ENCODE assay signal across 16 cellular contexts in genomic region chr20:35734777-35735649, GRCh38. TPM values are rescaled to one million over a fixed set of nuclear protein-coding genes. Genes with fewer than 3 reads are reported as not detected.
DNase-seq lines count a peak whose midpoint lies in the region; ATAC-seq, FAIRE-seq and TF ChIP-seq lines count a peak whose summit lies in the region.
"Had no signal": no experiment of that assay in that cellular context is flagged by ENCODE, and none has a peak within 500 bp of the region (broad histone marks: within the 10 kb centered on the region; RNA-seq: fewer than 3 reads in every experiment).

No MANE protein-coding gene starts in this region.

- peaks cover 75% of the 10 kb centered on the region for H3K4me1 Mint-ChIP-seq in CD4-positive, alpha-beta T cell (ENCODE audit: low read depth)
- H3K4me1 Mint-ChIP-seq in astrocyte (ENCODE audit: low read depth, unreplicated experiment), result peaks cover 34% of the 10 kb centered on the region
- peaks cover 50 to 61% of the 10 kb centered on the region in 2 donors for H3K4me1 Mint-ChIP-seq in natural killer cell treated with Interleukin-12 subunit alpha and Interleukin-12 subunit beta and Interleukin-15 and Interleukin-18, amount 100 ng/mL, for 72 hours (ENCODE audit: low read depth in 2 of 2)

- ATAC-seq in CD4-positive, alpha-beta T cell (ENCODE audit: poor library complexity), result no peak
- no peak for ATAC-seq in natural killer cell treated with Interleukin-12 subunit alpha and Interleukin-12 subunit beta and Interleukin-15 and Interleukin-18, amount 100 ng/mL, for 72 hours
- ATAC-seq in HG03571 (IDR thresholded peaks at IDR 0.05; ENCODE audit: unreplicated experiment), result no peak
- ATAC-seq: right cardiac atrium had no signal

- CTCF ChIA-PET in CD4-positive, alpha-beta T cell (lab: Charles Lee), result interaction anchor here (0.8 to 1.2 kb wide), 4 partner anchors 10 to 37 kb away, joined by 3 read pairs; partner anchors contain the start of gene PHF20

- H3K36me3 Mint-ChIP-seq in CD4-positive, alpha-beta T cell (ENCODE audit: low read depth), result peaks cover 92% of the 10 kb centered on the region
- H3K36me3 Mint-ChIP-seq in astrocyte (ENCODE audit: low read depth, unreplicated experiment), result peaks cover 26% of the 10 kb centered on the region
- H3K36me3 Mint-ChIP-seq in natural killer cell treated with Interleukin-12 subunit alpha and Interleukin-12 subunit beta and Interleukin-15 and Interleukin-18, amount 100 ng/mL, for 72 hours, result peaks cover 53% of the 10 kb centered on the region

- H3K4me3 Mint-ChIP-seq in CD4-positive, alpha-beta T cell, result peak overlapping the region; percentile 77
- H3K4me3 Mint-ChIP-seq in astrocyte (ENCODE audit: unreplicated experiment), result peak overlapping the region; percentile 8
- H3K4me3 Mint-ChIP-seq in natural killer cell treated with Interleukin-12 subunit alpha and Interleukin-12 subunit beta and Interleukin-15 and Interleukin-18, amount 100 ng/mL, for 72 hours, result peak overlapping the region; percentile 70
- H3K4me3 Mint-ChIP-seq: CD14-positive monocyte had no signal

- no peaks in the 10 kb centered on the region for H3K9me3 ChIP-seq in CD4-positive, alpha-beta T cell (ENCODE audit: control insufficient read depth, low read length)
- H3K9me3 ChIP-seq in astrocyte (ENCODE audit: insufficient read depth, low read depth, low read length), result no peaks in the 10 kb centered on the region
- H3K9me3 ChIP-seq: SJSA1 had no signal

- no peaks in the 10 kb centered on the region for H3K27me3 Mint-ChIP-seq in CD4-positive, alpha-beta T cell
- no peaks in the 10 kb centered on the region for H3K27me3 Mint-ChIP-seq in astrocyte (ENCODE audit: low read depth, unreplicated experiment)
- H3K27me3 Mint-ChIP-seq in natural killer cell treated with Interleukin-12 subunit alpha and Interleukin-12 subunit beta and Interleukin-15 and Interleukin-18, amount 100 ng/mL, for 72 hours, result no peaks in the 10 kb centered on the region

- peaks cover 100% of the 10 kb centered on the region for H3K79me2 ChIP-seq in astrocyte (ENCODE audit: insufficient read depth, low read length)

- no peak overlapping the region for H3K9ac ChIP-seq in astrocyte (ENCODE audit: low read length)

- in situ Hi-C loops in brain microvascular endothelial cell (cut with HindIII; ENCODE audit: low pct_ligation_motif_present, low sequenced_read_pairs), result loop anchor here (25.0 kb wide), 1 partner anchor 152 kb away; no protein-coding TSS in a partner anchor

- H4K20me1 ChIP-seq in astrocyte (ENCODE audit: insufficient read depth, low read length), result peaks cover 100% of the 10 kb centered on the region

- no peak for DNase-seq in CD4-positive, alpha-beta T cell
- DNase-seq in GM12865 (ENCODE audit: low read depth), result no peak
- no peak for DNase-seq in astrocyte (ENCODE audit: low read depth)
- no peak for DNase-seq in natural killer cell treated with Interleukin-12 subunit alpha and Interleukin-12 subunit beta and Interleukin-15 and Interleukin-18, amount 100 ng/mL, for 72 hours (ENCODE audit: low spot score)
- DNase-seq in NCI-H128 (lab: John Stamatoyannopoulos, UW; ENCODE audit: unreplicated experiment), result no peak
- no peak for DNase-seq in brain microvascular endothelial cell
- DNase-seq: HCEC 1CT; NCI-H2171 treated with DMSO at 0.1 percent for 48 hours; right cardiac atrium; stimulated activated CD4-positive, alpha-beta T cell treated with anti-CD3 and anti-CD28 coated beads, Interleukin-4, amount 100 ng/mL, for 4 hours; stimulated activated naive CD4-positive, alpha-beta T cell treated with Interleukin-2 at 50 U/mL for 16 hours had no signal

- POLR2A ChIA-PET in CD4-positive, alpha-beta T cell (lab: Charles Lee), result interaction anchor here (0.9 to 13.0 kb wide), 8 partner anchors 8 to 133 kb away, joined by 3 to 891 read pairs (median 4); partner anchors contain the start of genes NFS1, PHF20, RBM39 and ROMO1

- H3K4me2 ChIP-seq in astrocyte (ENCODE audit: low read length), result peak overlapping the region; percentile 30

- peaks cover 18% of the 10 kb centered on the region for H3K4me1 ChIP-seq in astrocyte (ENCODE audit: insufficient read depth, low read length)
- H3K4me1 ChIP-seq: SJSA1 had no signal

- no peak for FAIRE-seq in astrocyte (lab: Jason Lieb, UNC)

- no peaks in the 10 kb centered on the region for H3K9me3 Mint-ChIP-seq in CD4-positive, alpha-beta T cell
- H3K9me3 Mint-ChIP-seq in astrocyte (ENCODE audit: unreplicated experiment), result no peaks in the 10 kb centered on the region
- no peaks in the 10 kb centered on the region for H3K9me3 Mint-ChIP-seq in natural killer cell treated with Interleukin-12 subunit alpha and Interleukin-12 subunit beta and Interleukin-15 and Interleukin-18, amount 100 ng/mL, for 72 hours
- H3K9me3 Mint-ChIP-seq: activated T-helper 1 cell treated with anti-CD3 and anti-CD28 coated beads, Interleukin-12 subunit alpha, Interleukin-12 subunit beta, Interleukin-2, Interleukin-4 antibody, amounts not matched to agents 30 ng/mL and 10 ng/mL and 1 ng/mL, durations not matched to agents 14 hours and 24 hours and 36 hours; CD14-positive monocyte had no signal

- no peaks in the 10 kb centered on the region for H3K27me3 ChIP-seq in CD4-positive, alpha-beta T cell (ENCODE audit: control insufficient read depth, insufficient read depth, low read length)
- H3K27me3 ChIP-seq in astrocyte (ENCODE audit: insufficient read depth, low read length) (no peaks in the 10 kb centered on the region), brain microvascular endothelial cell (replicated peaks) (no peaks in the 10 kb centered on the region)
- H3K27me3 ChIP-seq: cardiac muscle cell, SJSA1 had no signal

- TF ChIP-seq CTCF in CD4-positive, alpha-beta T cell (IDR thresholded peaks at IDR 0.05), result no peak
- no peak for TF ChIP-seq CTCF in GM12865 (IDR thresholded peaks at IDR 0.05; ENCODE audit: insufficient read depth, low read depth, low read length, missing control alignments)
- TF ChIP-seq CTCF in astrocyte (IDR thresholded peaks at IDR 0.05; ENCODE audit: insufficient read depth, low read depth, low read length), result no peak
- no peak for TF ChIP-seq CTCF in brain microvascular endothelial cell (IDR thresholded peaks at IDR 0.05; ENCODE audit: low read depth, low read length, missing control alignments)

- H3K4me3 ChIP-seq in GM12865 (ENCODE audit: low read depth, low read length), result 0 out of 2 replicates have a peak overlapping the region, but pooled peaks have one; percentile 18
- no peak overlapping the region for H3K4me3 ChIP-seq in astrocyte (ENCODE audit: insufficient read depth, low read depth, low read length)
- no peak overlapping the region for H3K4me3 ChIP-seq in brain microvascular endothelial cell (ENCODE audit: low read depth, low read length)
- H3K4me3 ChIP-seq: cardiac muscle cell, SJSA1 had no signal

- H3K27ac ChIP-seq in CD4-positive, alpha-beta T cell (ENCODE audit: low read depth, low read length), result peak overlapping the region; percentile 13
- no peak overlapping the region for H3K27ac ChIP-seq in astrocyte (ENCODE audit: low read depth, low read length)
- no peak overlapping the region for H3K27ac ChIP-seq in brain microvascular endothelial cell
- H3K27ac ChIP-seq: cardiac muscle cell, SJSA1 had no signal

- peak overlapping the region; percentile 75 for H3K27ac Mint-ChIP-seq in CD4-positive, alpha-beta T cell
- peak overlapping the region; percentile 18 for H3K27ac Mint-ChIP-seq in astrocyte (ENCODE audit: unreplicated experiment)
- H3K27ac Mint-ChIP-seq in natural killer cell treated with Interleukin-12 subunit alpha and Interleukin-12 subunit beta and Interleukin-15 and Interleukin-18, amount 100 ng/mL, for 72 hours, result peak overlapping the region; percentile 51 to 64

- peaks cover 83% of the 10 kb centered on the region for H3K36me3 ChIP-seq in astrocyte (ENCODE audit: insufficient read depth, low read length)
- H3K36me3 ChIP-seq in brain microvascular endothelial cell (replicated peaks), result peaks cover 94% of the 10 kb centered on the region

- H2AFZ ChIP-seq in astrocyte (ENCODE audit: low read depth, low read length), result no peak overlapping the region

- intact Hi-C loops in CD4-positive, alpha-beta T cell (cut with DNase I, micrococcal nuclease), result loop anchor here (2.0 to 5.0 kb wide), 3 partner anchors 20 to 152 kb away; no protein-coding TSS in a partner anchor

RNA-seq across cellular contexts. Expression of gene RBM39, which starts 7.0 kb away (rescaled TPM):
- total RNA-seq in CD4-positive, alpha-beta T cell, result 1,000 to 10,000 TPM; 1,057 to 1,091 TPM
- 204 and 208 TPM in 2 replicates for total RNA-seq in astrocyte
- total RNA-seq in natural killer cell treated with Interleukin-12 subunit alpha and Interleukin-12 subunit beta and Interleukin-15 and Interleukin-18, amount 100 ng/mL, for 72 hours, result 100 to 1,000 TPM; 404 to 438 TPM

RNA-seq across cellular contexts. Expression of gene ROMO1, which starts 35.8 kb away (rescaled TPM):
- total RNA-seq in CD4-positive, alpha-beta T cell, result 10 to 100 TPM; 32.9 to 35.8 TPM
- total RNA-seq in astrocyte, result 185 and 201 TPM in 2 replicates
- total RNA-seq in natural killer cell treated with Interleukin-12 subunit alpha and Interleukin-12 subunit beta and Interleukin-15 and Interleukin-18, amount 100 ng/mL, for 72 hours, result 100 to 1,000 TPM in 1 of 2 donors, 10 to 100 TPM in 1; 71.0 to 101 TPM

RNA-seq across cellular contexts. Expression of gene NFS1, which starts 35.9 kb away (rescaled TPM):
- total RNA-seq in CD4-positive, alpha-beta T cell, result 10 to 100 TPM; 10.6 to 11.5 TPM
- total RNA-seq in astrocyte, result 30.3 and 33.0 TPM in 2 replicates
- 10 to 100 TPM; 27.0 to 37.4 TPM for total RNA-seq in natural killer cell treated with Interleukin-12 subunit alpha and Interleukin-12 subunit beta and Interleukin-15 and Interleukin-18, amount 100 ng/mL, for 72 hours

RNA-seq across cellular contexts. Expression of gene PHF20, which starts 36.8 kb away (rescaled TPM):
- total RNA-seq in CD4-positive, alpha-beta T cell, result 100 to 1,000 TPM; 119 to 126 TPM
- 32.6 and 40.1 TPM in 2 replicates for total RNA-seq in astrocyte
- 10 to 100 TPM; 60.4 to 88.6 TPM for total RNA-seq in natural killer cell treated with Interleukin-12 subunit alpha and Interleukin-12 subunit beta and Interleukin-15 and Interleukin-18, amount 100 ng/mL, for 72 hours

Comparison
In these comparisons a context has a peak if more than half of its experiments do, and no peak if none do; other contexts are left out.
1. H3K27ac Mint-ChIP-seq: peak in every context shown above with its lines; median percentile 75 in CD4-positive, alpha-beta T cell; 58 in natural killer cell treated with Interleukin-12 subunit alpha and Interleukin-12 subunit beta and Interleukin-15 and Interleukin-18, amount 100 ng/mL, for 72 hours; 18 in astrocyte.
2. H3K4me3 Mint-ChIP-seq: peak in every context shown above with its lines; median percentile 77 in CD4-positive, alpha-beta T cell; 70 in natural killer cell treated with Interleukin-12 subunit alpha and Interleukin-12 subunit beta and Interleukin-15 and Interleukin-18, amount 100 ng/mL, for 72 hours; 8 in astrocyte.